In the genomic region with DNA sequence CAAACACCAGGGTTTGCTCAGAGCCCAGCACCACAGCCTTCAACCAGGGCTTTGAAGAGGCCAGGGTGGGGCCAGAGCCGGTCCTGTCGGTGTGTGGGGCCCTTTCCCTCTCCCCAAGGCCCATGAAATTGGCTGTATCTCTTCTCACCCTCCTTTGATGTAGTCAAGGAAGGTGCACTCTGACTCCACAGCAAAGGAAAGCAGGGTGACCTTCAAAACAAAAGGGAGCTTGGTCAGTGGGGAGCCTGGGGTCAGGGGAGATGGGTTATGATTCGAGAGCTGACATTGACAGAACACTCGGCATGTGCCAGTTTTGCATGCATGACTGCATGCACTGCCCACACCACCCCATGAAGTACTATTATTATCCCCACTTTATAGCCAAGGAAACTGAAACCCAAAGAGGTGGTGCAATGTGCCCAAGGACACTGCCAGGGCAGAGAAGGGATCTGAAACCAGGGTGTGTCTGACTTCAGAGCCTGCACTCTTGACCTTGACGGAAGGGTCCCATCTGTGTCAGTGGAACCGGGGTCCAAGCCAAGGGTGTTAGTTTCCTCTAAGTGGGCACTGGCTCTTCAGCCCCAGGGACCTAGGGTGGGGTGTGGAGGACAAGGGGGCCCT, we compare ENCODE assay signal across 11 cellular contexts. TPM values are rescaled to one million over a fixed set of nuclear protein-coding genes. Genes with fewer than 3 reads are reported as not detected.
DNase-seq lines count a peak whose midpoint lies in the region; ATAC-seq, FAIRE-seq and TF ChIP-seq lines count a peak whose summit lies in the region.
"Had no signal": no experiment of that assay in that cellular context is flagged by ENCODE, and none has a peak within 500 bp of the region (broad histone marks: within the 10 kb centered on the region; RNA-seq: fewer than 3 reads in every experiment).

No MANE protein-coding gene starts in this region.

- POLR2A ChIA-PET in GM12878 (lab: Charles Lee) = interaction anchor here (0.6 to 6.1 kb wide), 7 partner anchors 15 to 128 kb away, joined by 3 to 57 read pairs (median 3); partner anchors contain the start of gene CDKN1A

- ATAC-seq in Right ventricle myocardium inferior (peak; percentile 40), GM12878 (peak; percentile 67)

- BruUV-seq in GM12878 (replicated peaks; lab: Mats Ljungman, UMichigan) = no TSS peak

- RAD21 ChIA-PET in GM12878 (lab: Charles Lee; ENCODE audit: unreplicated experiment) = interaction anchor here (1.0 to 8.6 kb wide), 9 partner anchors 24 to 137 kb away, joined by 4 to 124 read pairs (median 13); partner anchors contain the start of gene CDKN1A

- H3K36me3 ChIP-seq in left ventricle myocardium inferior (peaks cover 5% of the 10 kb centered on the region), KMS-11 (ENCODE audit: insufficient read depth) (no peaks in the 10 kb centered on the region), GM12878 (ENCODE audit: control insufficient read depth in 2 of 2, insufficient read depth in 2 of 2, low read length in 1 of 2) (peaks cover 0 to 2% of the 10 kb centered on the region in 2 experiments; a peak in 2 of 4 replicates), stomach (no peaks in the 10 kb centered on the region)
- H3K36me3 ChIP-seq: upper lobe of left lung had no signal

- H4K20me1 ChIP-seq in KMS-11 (ENCODE audit: insufficient read depth) (no peaks in the 10 kb centered on the region), GM12878 (ENCODE audit: control insufficient read depth, insufficient read depth) (no peaks in the 10 kb centered on the region)

- CTCF ChIA-PET in GM12878 (lab: Yijun Ruan, JAX) = interaction anchor here (0.8 to 9.5 kb wide), 14 partner anchors 12 to 160 kb away, joined by 3 to 109 read pairs (median 9); partner anchors contain the start of genes CDKN1A and PPIL1

- no peak for TF ChIP-seq RAD21 in GM12878 (IDR thresholded peaks at IDR 0.05; ENCODE audit: insufficient read depth, low read depth, low read length)

- 2% methylated on average over 6 of the region's 6 CpGs for WGBS in GM12878 (ENCODE audit: insufficient coverage, insufficient replicate concordance, low lambda C conversion rate, missing lambda C conversion rate)
- 71 to 94% (median 80%) methylated on average over 6 of the region's 6 CpGs for WGBS in stomach, 5 donors

- TF ChIP-seq EP300 in GM12878 (IDR thresholded peaks at IDR 0.05; ENCODE audit: borderline replicate concordance in 1 of 2, control insufficient read depth in 1 of 2, low read depth in 2 of 2, low read length in 2 of 2) = peak; percentile 54 to 62; a peak in 3 of 4 replicates
- no peak for TF ChIP-seq EP300 in stomach (IDR thresholded peaks at IDR 0.05)

- H3K27ac ChIP-seq in left ventricle myocardium inferior (replicated peaks) (no peak overlapping the region), KMS-11 (peak overlapping the region; percentile 38; the same call in 1 of the 2 replicates), GM12878 (ENCODE audit: control insufficient read depth, insufficient read depth) (peak overlapping the region; percentile 80), stomach (peak overlapping the region in 3 of 5 donors; percentile 25 to 62 (median 60))

- intact Hi-C loops in Right ventricle myocardium inferior (cut with DNase I) = no loop called here
- intact Hi-C loops in left ventricle myocardium inferior (cut with micrococcal nuclease) = loop anchor here (10.0 kb wide), 2 partner anchors 68 to 138 kb away; no protein-coding TSS in a partner anchor
- intact Hi-C loops in GM12878 (cut with micrococcal nuclease; ENCODE audit: unreplicated experiment) = loop anchor here (1.0 kb wide), 1 partner anchor 27 kb away; no protein-coding TSS in a partner anchor
- intact Hi-C loops in stomach (cut with DNase I; ENCODE audit: low total_unique reads) = loop anchor here (10.0 kb wide), 1 partner anchor 128 kb away; no protein-coding TSS in a partner anchor

- no peak overlapping the region for H3K9ac ChIP-seq in KMS-11
- peak overlapping the region; percentile 50; the same call in 1 of the 2 replicates for H3K9ac ChIP-seq in GM12878 (ENCODE audit: control insufficient read depth, insufficient read depth, low read length)

- H3K4me3 ChIP-seq in left ventricle myocardium inferior = no peak overlapping the region
- H3K4me3 ChIP-seq in KMS-11 (IDR thresholded peaks at IDR 0.05; ENCODE audit: insufficient read depth, low read depth, low read length) = no peak overlapping the region
- H3K4me3 ChIP-seq in GM12878 = 0 out of 2 replicates have a peak overlapping the region, but pooled peaks have one; percentile 7
- H3K4me3 ChIP-seq in stomach = no peak overlapping the region
- H3K4me3 ChIP-seq: upper lobe of left lung had no signal

- H3K9me3 ChIP-seq in left ventricle myocardium inferior (replicated peaks) = peaks cover 15% of the 10 kb centered on the region
- no peaks in the 10 kb centered on the region; the same call in 1 of the 3 replicates for H3K9me3 ChIP-seq in GM12878 (replicated peaks; ENCODE audit: control insufficient read depth, insufficient read depth, low read length)
- H3K9me3 ChIP-seq in stomach = peaks cover 0 to 24% (median 16%) of the 10 kb centered on the region in 4 donors

- TF ChIP-seq CTCF in left ventricle myocardium inferior (IDR thresholded peaks at IDR 0.05; ENCODE audit: borderline replicate concordance) (no peak), KMS-11 (conservative IDR thresholded peaks at IDR 0.05; ENCODE audit: low read depth, low read length) (no peak), GM12878 (IDR thresholded peaks at IDR 0.05 in 2 of 3, conservative IDR thresholded peaks at IDR 0.05 in 1 of 3; ENCODE audit: control insufficient read depth in 2 of 3, extremely low read depth in 1 of 3, insufficient read depth in 1 of 3, low read depth in 3 of 3, low read length in 3 of 3) (no peak), stomach (IDR thresholded peaks at IDR 0.05) (no peak)

- TF ChIP-seq POLR2A in GM12878 (IDR thresholded peaks at IDR 0.05; ENCODE audit: low read depth, low read length) (no peak), stomach (IDR thresholded peaks at IDR 0.05) (no peak)

- H3K4me1 ChIP-seq in left ventricle myocardium inferior (peaks cover 18% of the 10 kb centered on the region), KMS-11 (ENCODE audit: low read depth, poor library complexity, severe bottlenecking) (peaks cover 34% of the 10 kb centered on the region), GM12878 (ENCODE audit: control insufficient read depth, insufficient read depth, low read length) (peaks cover 56% of the 10 kb centered on the region), stomach (peaks cover 0 to 53% (median 22%) of the 10 kb centered on the region in 4 donors)

- in situ Hi-C loops in GM12878 (cut with MboI) = loop anchor here (5.0 kb wide), 1 partner anchor 131 kb away; no protein-coding TSS in a partner anchor

- H2AFZ ChIP-seq in KMS-11 (ENCODE audit: low read depth) = peak overlapping the region; percentile 51
- H2AFZ ChIP-seq in GM12878 (ENCODE audit: control insufficient read depth, low read depth, low read length) = no peak overlapping the region

- no peaks in the 10 kb centered on the region for H3K27me3 ChIP-seq in left ventricle myocardium inferior (ENCODE audit: low read depth)
- H3K27me3 ChIP-seq in KMS-11 (ENCODE audit: insufficient read depth, low read depth) = no peaks in the 10 kb centered on the region
- no peaks in the 10 kb centered on the region for H3K27me3 ChIP-seq in GM12878 (replicated peaks in 1 of 2; ENCODE audit: control insufficient read depth in 2 of 2, insufficient read depth in 2 of 2, low read length in 1 of 2)
- H3K27me3 ChIP-seq in stomach = no peaks in the 10 kb centered on the region
- H3K27me3 ChIP-seq: upper lobe of left lung had no signal

- SMC1A ChIA-PET in GM12878 (lab: Charles Lee; ENCODE audit: uncharacterized antibody, unreplicated experiment) = interaction anchor here (0.9 to 9.7 kb wide), 11 partner anchors 8 to 138 kb away, joined by 3 to 120 read pairs (median 5); partner anchors contain the start of gene CDKN1A

- peak overlapping the region; percentile 89 for H3K4me2 ChIP-seq in KMS-11
- H3K4me2 ChIP-seq in GM12878 (ENCODE audit: control insufficient read depth, insufficient read depth) = peak overlapping the region; percentile 99

- peak; percentile 31 for FAIRE-seq in GM12878 (lab: Jason Lieb, UNC)
- no peak for FAIRE-seq in frontal cortex (lab: Jason Lieb, UNC)
- FAIRE-seq: TTC549 had no signal

- no peaks in the 10 kb centered on the region for H3K79me2 ChIP-seq in KMS-11 (ENCODE audit: insufficient read depth, low read depth)
- H3K79me2 ChIP-seq in GM12878 (ENCODE audit: control insufficient read depth, insufficient read depth, low read length) = peaks cover 17% of the 10 kb centered on the region

- DNase-seq in Right ventricle myocardium inferior (ENCODE audit: missing footprints) = no peak
- DNase-seq in left ventricle myocardium inferior = no peak
- peak; percentile 82 for DNase-seq in GM12878 (ENCODE audit: low read depth, low spot score)
- no peak for DNase-seq in stomach
- no peak for DNase-seq in AG08396 (ENCODE audit: low spot score)
- DNase-seq in COLO829 (ENCODE audit: low spot score) = no peak
- DNase-seq in frontal cortex (ENCODE audit: low spot score in 2 of 2) = no peak
- DNase-seq: NCI-H1048 had no signal

TF ChIP-seq in GM12878, 131 proteins besides CTCF, POLR2A, EP300 and RAD21 (continues in another document):
- TF ChIP-seq CBFB (IDR thresholded peaks at IDR 0.05; ENCODE audit: low read depth) (no peak), HCFC1 (IDR thresholded peaks at IDR 0.05; ENCODE audit: low read length) (no peak), JUNB (IDR thresholded peaks at IDR 0.05) (no peak)

RNA-seq across cellular contexts. Expression of gene RAB44, which starts 55.4 kb away (rescaled TPM):
- 0.08 TPM for total RNA-seq in Right ventricle myocardium inferior
- total RNA-seq in left ventricle myocardium inferior = 0.05 TPM
- total RNA-seq in GM12878 (2013; cell fraction: nucleolus; rRNA removed) = 0.23 TPM in 1 of 2 replicates, not detected in the other
- total RNA-seq in GM12878 (2014; rRNA removed) = 0.06 TPM in 1 of 2 replicates, not detected in the other
- not detected in 2 replicates for total RNA-seq in GM12878 (2014; rRNA removed; fragmentation: Illumina TruSeq; extraction: Trizol)
- total RNA-seq in GM12878 (2021) = 0.05 TPM in 1 of 2 replicates, not detected in the other
- not detected for polyA plus RNA-seq in GM12878 (2011; ENCODE audit: low read depth)
- 0.05 TPM in 1 of 2 replicates, not detected in the other for polyA plus RNA-seq in GM12878 (2011; rRNA removed)
- 0.05 and 0.06 TPM in 2 replicates for polyA plus RNA-seq in GM12878 (2011; cell fraction: cytosol; rRNA removed)
- 0.24 and 0.26 TPM in 2 replicates for polyA plus RNA-seq in GM12878 (2011; cell fraction: nucleus; rRNA removed)
- 0.03 and 0.05 TPM in 2 replicates for polyA plus RNA-seq in GM12878 (2012)
- polyA plus RNA-seq in GM12878 (2014; fragmentation: Illumina TruSeq; extraction: Trizol) = 0.01 TPM in 1 of 2 replicates, not detected in the other
- polyA plus RNA-seq in GM12878 (2014; fragmentation: Nextera tagmentation; extraction: Ambion mirVana) = under 1 TPM in 1 of 2 experiments, not detected in 1; 0.02 TPM
- polyA plus RNA-seq in GM12878 (2014; rRNA removed) = 0.01 and 0.05 TPM in 2 replicates
- under 1 TPM; 0.05 to 0.08 TPM for polyA plus RNA-seq in GM12878 (2016; fragmentation: Nextera tagmentation; extraction: Ambion mirVana)
- polyA minus RNA-seq in GM12878 (2011; rRNA and poly(A)+ RNA removed) = 0.05 TPM in 1 of 2 replicates, not detected in the other
- polyA minus RNA-seq in GM12878 (2011; cell fraction: cytosol; rRNA and poly(A)+ RNA removed) = not detected in 2 replicates
- polyA minus RNA-seq in GM12878 (2011; cell fraction: nucleus; rRNA and poly(A)+ RNA removed) = not detected in 2 replicates
- total RNA-seq in stomach = 1 to 10 TPM in 1 of 5 donors, under 1 TPM in 1, not detected in 3; 0.37 to 2.5 TPM
- under 1 TPM; 0.15 to 0.23 (median 0.19) TPM for polyA plus RNA-seq in stomach
- not detected for total RNA-seq in frontal cortex
